In the genomic region with DNA sequence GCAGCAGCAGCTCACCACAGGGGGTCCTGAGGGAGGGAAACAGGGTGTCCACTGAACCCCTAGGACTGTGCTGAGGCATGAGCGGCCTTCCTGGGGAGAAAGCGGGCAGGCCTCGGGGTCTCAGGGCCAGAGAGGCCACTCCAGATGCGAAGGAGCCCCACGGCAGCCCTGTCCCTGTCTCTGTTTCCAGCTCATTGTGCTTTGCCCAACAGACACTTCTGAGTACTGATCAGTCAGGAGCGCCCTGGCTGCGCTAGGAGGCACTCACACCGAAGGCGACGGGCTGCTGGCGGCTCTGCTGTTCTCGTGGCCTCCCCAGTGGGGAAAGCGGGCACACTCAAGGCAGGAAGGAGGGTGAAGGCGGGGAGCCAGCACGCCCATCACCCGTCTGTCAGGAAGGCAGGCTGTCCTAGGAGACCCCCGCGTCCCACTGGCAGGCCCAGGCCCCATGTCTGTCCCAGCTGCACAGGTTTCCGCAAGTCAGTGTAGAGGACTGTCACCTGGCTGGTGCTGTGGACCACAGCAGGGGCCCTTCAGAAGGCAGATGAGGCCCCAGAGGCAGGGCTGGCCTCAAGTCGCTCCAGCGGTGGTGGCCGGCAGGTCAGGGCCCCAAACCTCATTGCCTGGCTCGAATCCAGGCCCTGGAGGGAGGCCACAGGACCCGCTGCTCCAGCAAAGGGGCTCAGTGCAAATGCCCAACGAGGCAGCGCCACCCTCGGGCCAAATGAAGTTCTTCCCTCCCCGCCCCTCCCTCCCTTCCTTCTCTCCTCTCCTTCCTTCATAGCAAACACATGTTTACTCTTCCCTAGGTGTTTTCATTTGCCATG, we compare ENCODE assay signal across 8 cellular contexts. TPM values are rescaled to one million over a fixed set of nuclear protein-coding genes. Genes with fewer than 3 reads are reported as not detected.
A peak's percentile ranks its signal among the peaks of the same experiment; 100 is the strongest.
DNase-seq lines count a peak whose midpoint lies in the region; ATAC-seq and TF ChIP-seq lines count a peak whose summit lies in the region.

No MANE protein-coding gene starts in this region.

- no peak for TF ChIP-seq CTCF in nephron progenitor cell (IDR thresholded peaks at IDR 0.05)

- H3K27ac Mint-ChIP-seq in activated CD4-positive, alpha-beta T cell treated with anti-CD3 and anti-CD28 coated beads for 36 hours, result no peak overlapping the region
- peak overlapping the region; percentile 99 for H3K27ac Mint-ChIP-seq in memory B cell
- no peak overlapping the region for H3K27ac Mint-ChIP-seq in nephron progenitor cell
- peak overlapping the region in 1 of 2 donors; percentile 90 for H3K27ac Mint-ChIP-seq in stimulated activated naive CD8-positive, alpha-beta T cell treated with anti-CD3 and anti-CD28 coated beads, Interleukin-15, amount 100 ng/mL, for 72 hours

- ATAC-seq in activated CD4-positive, alpha-beta T cell treated with anti-CD3 and anti-CD28 coated beads for 36 hours, result peak; percentile 16
- ATAC-seq in HG02885 (IDR thresholded peaks at IDR 0.05; ENCODE audit: poor library complexity, unreplicated experiment), result peak; percentile 22
- no peak for ATAC-seq in memory B cell (ENCODE audit: low read depth)
- no peak for ATAC-seq in HG02763 (IDR thresholded peaks at IDR 0.05; ENCODE audit: unreplicated experiment)
- no peak for ATAC-seq in stimulated activated naive CD8-positive, alpha-beta T cell treated with anti-CD3 and anti-CD28 coated beads, Interleukin-15, amount 100 ng/mL, for 72 hours

- H3K27me3 Mint-ChIP-seq in activated CD4-positive, alpha-beta T cell treated with anti-CD3 and anti-CD28 coated beads for 36 hours, result no peaks in the 10 kb centered on the region
- H3K27me3 Mint-ChIP-seq in memory B cell, result no peaks in the 10 kb centered on the region
- H3K27me3 Mint-ChIP-seq in nephron progenitor cell (ENCODE audit: low read depth, poor library complexity), result peaks cover 8% of the 10 kb centered on the region
- no peaks in the 10 kb centered on the region for H3K27me3 Mint-ChIP-seq in stimulated activated naive CD8-positive, alpha-beta T cell treated with anti-CD3 and anti-CD28 coated beads, Interleukin-15, amount 100 ng/mL, for 72 hours

- H3K36me3 Mint-ChIP-seq in activated CD4-positive, alpha-beta T cell treated with anti-CD3 and anti-CD28 coated beads for 36 hours (ENCODE audit: low read depth), result no peaks in the 10 kb centered on the region
- H3K36me3 Mint-ChIP-seq in memory B cell (no peaks in the 10 kb centered on the region), nephron progenitor cell (ENCODE audit: low read depth) (peaks cover 2% of the 10 kb centered on the region)

- DNase-seq in activated CD4-positive, alpha-beta T cell treated with anti-CD3 and anti-CD28 coated beads for 36 hours, result peak; percentile 37
- no peak for DNase-seq in activated CD4-positive, alpha-beta T cell treated with anti-CD3 and anti-CD28 coated beads, Interleukin-2, amount 50 U/mL, for 1 hour
- DNase-seq in SW480 (ENCODE audit: low spot score), result peak; percentile 11
- DNase-seq in memory B cell (ENCODE audit: low spot score in 2 of 2), result peak in 1 of 2 donors; percentile 46
- DNase-seq in nephron progenitor cell, result no peak
- no peak for DNase-seq in stimulated activated naive CD8-positive, alpha-beta T cell treated with anti-CD3 and anti-CD28 coated beads, Interleukin-15, amount 100 ng/mL, for 72 hours

- H3K4me3 Mint-ChIP-seq in activated CD4-positive, alpha-beta T cell treated with anti-CD3 and anti-CD28 coated beads for 36 hours, result no peak overlapping the region
- peak overlapping the region; percentile 98 for H3K4me3 Mint-ChIP-seq in memory B cell
- H3K4me3 Mint-ChIP-seq in nephron progenitor cell, result no peak overlapping the region
- no peak overlapping the region for H3K4me3 Mint-ChIP-seq in stimulated activated naive CD8-positive, alpha-beta T cell treated with anti-CD3 and anti-CD28 coated beads, Interleukin-15, amount 100 ng/mL, for 72 hours

- CTCF ChIA-PET in activated CD4-positive, alpha-beta T cell treated with anti-CD3 and anti-CD28 coated beads for 36 hours (lab: Charles Lee), result no interaction called here

- intact Hi-C loops in activated CD4-positive, alpha-beta T cell treated with anti-CD3 and anti-CD28 coated beads for 36 hours (cut with DNase I, micrococcal nuclease), result loop anchor here in 1 of 2 experiments (5.0 kb wide), 1 partner anchor 250 kb away; the partner anchor contains the start of gene RAMP1

- POLR2A ChIA-PET in activated CD4-positive, alpha-beta T cell treated with anti-CD3 and anti-CD28 coated beads for 36 hours (lab: Charles Lee), result no interaction called here

- H3K9me3 Mint-ChIP-seq in activated CD4-positive, alpha-beta T cell treated with anti-CD3 and anti-CD28 coated beads for 36 hours (ENCODE audit: low read depth), result no peaks in the 10 kb centered on the region
- H3K9me3 Mint-ChIP-seq in memory B cell (peaks cover 2% of the 10 kb centered on the region), nephron progenitor cell (peaks cover 7% of the 10 kb centered on the region)
- peaks cover 4 to 7% of the 10 kb centered on the region in 2 donors for H3K9me3 Mint-ChIP-seq in stimulated activated naive CD8-positive, alpha-beta T cell treated with anti-CD3 and anti-CD28 coated beads, Interleukin-15, amount 100 ng/mL, for 72 hours

- no peaks in the 10 kb centered on the region for H3K4me1 Mint-ChIP-seq in activated CD4-positive, alpha-beta T cell treated with anti-CD3 and anti-CD28 coated beads for 36 hours
- H3K4me1 Mint-ChIP-seq in memory B cell (peaks cover 27% of the 10 kb centered on the region), nephron progenitor cell (peaks cover 32% of the 10 kb centered on the region)
- H3K4me1 Mint-ChIP-seq in stimulated activated naive CD8-positive, alpha-beta T cell treated with anti-CD3 and anti-CD28 coated beads, Interleukin-15, amount 100 ng/mL, for 72 hours, result peaks cover 18% of the 10 kb centered on the region

RNA-seq across cellular contexts. Expression of gene ESPNL, which starts 6.8 kb away (rescaled TPM):
- total RNA-seq in activated CD4-positive, alpha-beta T cell treated with anti-CD3 and anti-CD28 coated beads for 36 hours, result under 1 TPM; 0.16 to 0.21 TPM

RNA-seq across cellular contexts. Expression of gene KLHL30, which starts 31.6 kb away (rescaled TPM):
- not detected for total RNA-seq in activated CD4-positive, alpha-beta T cell treated with anti-CD3 and anti-CD28 coated beads for 36 hours

RNA-seq across cellular contexts. Expression of gene SCLY, which starts 46.1 kb away (rescaled TPM):
- 10 to 100 TPM; 59.2 to 60.5 TPM for total RNA-seq in activated CD4-positive, alpha-beta T cell treated with anti-CD3 and anti-CD28 coated beads for 36 hours

RNA-seq across cellular contexts. Expression of gene ERFE, which starts 51.9 kb away (rescaled TPM):
- under 1 TPM; 0.07 to 0.39 TPM for total RNA-seq in activated CD4-positive, alpha-beta T cell treated with anti-CD3 and anti-CD28 coated beads for 36 hours

Comparison
In these comparisons a context has a peak if more than half of its experiments do, and no peak if none do; other contexts are left out.
1. DNase-seq: peak in activated CD4-positive, alpha-beta T cell treated with anti-CD3 and anti-CD28 coated beads for 36 hours (single experiment) and SW480 (single experiment); none in activated CD4-positive, alpha-beta T cell treated with anti-CD3 and anti-CD28 coated beads, Interleukin-2, amount 50 U/mL, for 1 hour (single experiment), nephron progenitor cell (single experiment) and stimulated activated naive CD8-positive, alpha-beta T cell treated with anti-CD3 and anti-CD28 coated beads, Interleukin-15, amount 100 ng/mL, for 72 hours (0 of 2).
2. ATAC-seq: peak in activated CD4-positive, alpha-beta T cell treated with anti-CD3 and anti-CD28 coated beads for 36 hours (single experiment) and HG02885 (single experiment); none in memory B cell (single experiment), HG02763 (single experiment) and stimulated activated naive CD8-positive, alpha-beta T cell treated with anti-CD3 and anti-CD28 coated beads, Interleukin-15, amount 100 ng/mL, for 72 hours (single experiment).